Comparison of ENCODE assay signal across 23 cellular contexts in genomic region chr5:74988273-74988983, GRCh38.
"Had no signal": no experiment of that assay in that cellular context is flagged by ENCODE, and none has a peak within 500 bp of the region (broad histone marks: within the 10 kb centered on the region; RNA-seq: fewer than 3 reads in every experiment).

No MANE protein-coding gene starts in this region.

- H3K27me3 Mint-ChIP-seq: progenitor cell of endocrine pancreas; stimulated activated naive CD8-positive, alpha-beta T cell treated with anti-CD3 and anti-CD28 coated beads, Interleukin-15, Interleukin-2, amounts not matched to agents 100 ng/mL and 50 ng/mL, for 24 hours had no signal

- H3K4me1 Mint-ChIP-seq: naive B cell; neural crest cell; stimulated activated naive B cell treated with anti-CD40 and anti-IgM and Interleukin-4, amounts not matched to agents 10 μg/mL and 1 μg/mL and 100 μg/mL, for 72 hours had no signal

- H3K9me3 ChIP-seq: lower lobe of right lung, neutrophil, pancreas, right lobe of liver, thoracic aorta, upper lobe of right lung, uterus had no signal

- H3K4me3 ChIP-seq: coronary artery, lower lobe of right lung, mucosa of descending colon, pancreas, right lobe of liver, thoracic aorta, tibial nerve, upper lobe of right lung, uterus had no signal

- H3K27ac ChIP-seq: coronary artery, lower lobe of right lung, neutrophil, pancreas, right lobe of liver, thoracic aorta, tibial nerve, upper lobe of right lung, uterus had no signal

- H3K27me3 ChIP-seq: neutrophil, pancreas, right lobe of liver, tibial nerve, upper lobe of right lung, uterus had no signal

- H3K9me3 Mint-ChIP-seq: natural killer cell treated with Interleukin-12 subunit alpha and Interleukin-12 subunit beta and Interleukin-15 and Interleukin-18, amount 100 ng/mL, for 72 hours had no signal

- H3K4me1 ChIP-seq: lower lobe of right lung, right lobe of liver, tibial nerve, upper lobe of right lung, uterus had no signal

- H3K36me3 ChIP-seq: lower lobe of right lung, neutrophil, pancreas, right lobe of liver, thoracic aorta, tibial nerve, upper lobe of right lung, uterus had no signal

- ATAC-seq: left ventricle myocardium superior; lower lobe of right lung; mucosa of descending colon; natural killer cell treated with Interleukin-12 subunit alpha and Interleukin-12 subunit beta and Interleukin-15 and Interleukin-18, amount 100 ng/mL, for 72 hours; pancreas; right lobe of liver; stimulated activated naive B cell treated with anti-CD40 and anti-IgM and Interleukin-4, amounts not matched to agents 10 μg/mL and 1 μg/mL and 100 μg/mL, for 72 hours; upper lobe of right lung had no signal

- H3K27ac Mint-ChIP-seq: naive B cell; natural killer cell treated with Interleukin-12 subunit alpha and Interleukin-12 subunit beta and Interleukin-15 and Interleukin-18, amount 100 ng/mL, for 72 hours; progenitor cell of endocrine pancreas; stimulated activated naive B cell treated with anti-CD40 and anti-IgM and Interleukin-4, amounts not matched to agents 10 μg/mL and 1 μg/mL and 100 μg/mL, for 72 hours; stimulated activated naive CD8-positive, alpha-beta T cell treated with anti-CD3 and anti-CD28 coated beads, Interleukin-15, Interleukin-2, amounts not matched to agents 100 ng/mL and 50 ng/mL, for 24 hours had no signal

- H3K4me3 Mint-ChIP-seq: naive B cell; natural killer cell treated with Interleukin-12 subunit alpha and Interleukin-12 subunit beta and Interleukin-15 and Interleukin-18, amount 100 ng/mL, for 72 hours; neural crest cell; stimulated activated naive B cell treated with anti-CD40 and anti-IgM and Interleukin-4, amounts not matched to agents 10 μg/mL and 1 μg/mL and 100 μg/mL, for 72 hours; stimulated activated naive CD8-positive, alpha-beta T cell treated with anti-CD3 and anti-CD28 coated beads, Interleukin-15, Interleukin-2, amounts not matched to agents 100 ng/mL and 50 ng/mL, for 24 hours had no signal

- DNase-seq: dermis blood vessel endothelial cell; effector memory CD4-positive, alpha-beta T cell; head of caudate nucleus; left ventricle myocardium superior; lower lobe of right lung; mucosa of descending colon; naive B cell; pancreas; right lobe of liver; small intestine; stimulated activated CD4-positive, alpha-beta T cell treated with anti-CD3 and anti-CD28 coated beads, Interleukin-15, amount 100 ng/mL, for 24 hours; stimulated activated CD4-positive, alpha-beta T cell treated with anti-CD3 and anti-CD28 coated beads, Interleukin-2, amount 100 ng/mL, for 48 hours; stimulated activated naive B cell treated with anti-CD40 and anti-IgM and Interleukin-4, amounts not matched to agents 10 μg/mL and 1 μg/mL and 100 μg/mL, for 72 hours; upper lobe of right lung; uterus had no signal

- H3K36me3 Mint-ChIP-seq: naive B cell; stimulated activated naive B cell treated with anti-CD40 and anti-IgM and Interleukin-4, amounts not matched to agents 10 μg/mL and 1 μg/mL and 100 μg/mL, for 72 hours had no signal
